In the genomic region with DNA sequence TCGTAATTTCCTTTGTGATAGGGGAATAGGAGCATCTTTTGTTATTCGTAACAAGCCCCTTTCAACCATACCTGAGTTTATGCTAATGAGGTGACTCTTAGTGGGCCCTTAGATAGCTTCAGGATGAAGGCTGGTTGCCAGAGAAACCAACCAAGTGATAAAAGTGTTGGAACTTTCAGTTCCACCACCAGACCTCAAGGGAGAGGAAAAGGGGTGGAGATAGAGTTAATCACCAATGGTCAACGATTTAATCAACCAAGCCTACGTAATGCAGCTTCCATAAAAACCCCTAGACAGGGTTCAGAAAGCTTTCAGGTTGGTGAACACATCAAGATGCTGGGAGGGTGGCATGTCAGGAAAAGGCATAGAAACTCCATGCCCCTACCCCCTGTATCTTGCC, we compare ENCODE assay signal across 21 cellular contexts.
"Had no signal": no experiment of that assay in that cellular context is flagged by ENCODE, and none has a peak within 500 bp of the region (broad histone marks: within the 10 kb centered on the region; RNA-seq: fewer than 3 reads in every experiment).

No MANE protein-coding gene starts in this region.

- H3K4me3 ChIP-seq: left ventricle myocardium inferior, sigmoid colon, spleen, tibial nerve, vagina had no signal

- ATAC-seq: effector memory CD8-positive, alpha-beta T cell had no signal

- FAIRE-seq: keratinocyte had no signal

- H3K27me3 Mint-ChIP-seq: activated CD4-positive, alpha-beta memory T cell treated with anti-CD3 and anti-CD28 coated beads, Interleukin-2, amount 10 ng/mL, durations not matched to agents 7 days and 5 days; activated T-cell treated with anti-CD3 and anti-CD28 coated beads, Interleukin-2, amount 50 U/mL, for 24 hours; effector memory CD8-positive, alpha-beta T cell had no signal

- H3K27ac ChIP-seq: left ventricle myocardium inferior, sigmoid colon, tibial nerve, vagina, WERI-Rb-1 had no signal

- H3K27ac Mint-ChIP-seq: activated CD4-positive, alpha-beta memory T cell treated with anti-CD3 and anti-CD28 coated beads, Interleukin-2, amount 10 ng/mL, durations not matched to agents 7 days and 5 days; activated naive CD4-positive, alpha-beta T cell treated with anti-CD3 and anti-CD28 coated beads, Interleukin-2, amount 50 U/mL, for 72 hours; activated T-cell treated with anti-CD3 and anti-CD28 coated beads, Interleukin-2, amount 50 U/mL, for 24 hours; nephron progenitor cell had no signal

- H3K9me3 Mint-ChIP-seq: effector memory CD8-positive, alpha-beta T cell had no signal

- H3K36me3 ChIP-seq: left ventricle myocardium inferior, sigmoid colon, spleen, tibial nerve, vagina, WERI-Rb-1 had no signal

- DNase-seq: activated CD4-positive, alpha-beta memory T cell treated with anti-CD3 and anti-CD28 coated beads, Interleukin-2, amount 10 ng/mL, durations not matched to agents 7 days and 5 days; activated CD4-positive, alpha-beta T cell treated with anti-CD3 and anti-CD28 coated beads for 4 hours; activated gamma-delta T cell; activated T-cell treated with anti-CD3 and anti-CD28 coated beads, Interleukin-2, amount 50 U/mL, for 24 hours; amniotic stem cell; effector memory CD8-positive, alpha-beta T cell; hippocampal formation; left ventricle myocardium inferior; nephron progenitor cell; nucleus accumbens; sigmoid colon; spleen; stimulated activated CD4-positive, alpha-beta T cell treated with anti-CD3 and anti-CD28 coated beads, Interleukin-4, amount 100 ng/mL, for 4 hours; stimulated activated naive CD4-positive, alpha-beta T cell; SW 1271; T-helper 2 cell; WERI-Rb-1 had no signal

- H3K9me3 ChIP-seq: sigmoid colon, tibial nerve, vagina had no signal

- H3K4me3 Mint-ChIP-seq: activated CD4-positive, alpha-beta memory T cell treated with anti-CD3 and anti-CD28 coated beads, Interleukin-2, amount 10 ng/mL, durations not matched to agents 7 days and 5 days; activated T-cell treated with anti-CD3 and anti-CD28 coated beads, Interleukin-2, amount 50 U/mL, for 24 hours; effector memory CD8-positive, alpha-beta T cell; nephron progenitor cell had no signal

- H3K27me3 ChIP-seq: sigmoid colon, spleen, tibial nerve, vagina had no signal
